Comparison of ENCODE assay signal across 19 cellular contexts in the genomic region with DNA sequence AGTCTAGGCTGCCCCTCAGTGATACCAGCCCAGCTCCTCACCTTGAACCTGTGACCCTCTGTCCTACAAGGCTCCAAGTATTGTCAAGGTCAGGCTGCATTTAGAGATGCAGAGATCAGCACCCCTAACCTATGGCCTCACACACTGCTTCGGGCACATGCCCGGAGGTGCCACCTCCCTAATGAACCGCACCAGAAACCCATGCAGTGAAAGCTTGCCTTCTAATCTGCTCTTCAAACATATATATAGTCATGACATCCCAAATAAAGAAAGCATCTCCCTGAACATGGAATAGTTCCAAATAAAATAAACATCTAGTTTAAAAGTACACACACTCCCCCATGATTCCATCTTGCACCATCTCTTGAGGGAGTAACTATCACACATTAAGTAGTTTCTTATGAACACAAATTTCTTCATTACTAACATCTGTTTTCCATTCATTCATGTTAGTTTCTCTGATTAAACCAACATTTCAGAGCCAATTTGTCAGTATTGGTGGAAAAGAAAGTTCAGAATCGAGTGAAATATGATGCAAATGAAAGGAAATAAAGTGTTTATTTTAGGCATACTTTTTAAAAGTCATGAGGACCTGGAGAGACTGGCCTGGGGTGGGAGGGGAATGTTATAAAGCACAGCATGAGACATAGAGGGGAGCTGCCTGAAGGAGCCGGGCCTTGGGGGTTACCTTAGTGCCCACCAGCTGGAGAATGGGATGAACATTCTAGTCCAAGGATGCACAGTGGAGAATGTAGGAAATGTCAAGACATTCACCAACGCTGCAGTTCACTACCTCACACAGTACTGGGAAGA. TPM values are rescaled to one million over a fixed set of nuclear protein-coding genes. Genes with fewer than 3 reads are reported as not detected.
A peak's percentile ranks its signal among the peaks of the same experiment; 100 is the strongest.
DNase-seq lines count a peak whose midpoint lies in the region; ATAC-seq and TF ChIP-seq lines count a peak whose summit lies in the region.
"Had no signal": no experiment of that assay in that cellular context is flagged by ENCODE, and none has a peak within 500 bp of the region (broad histone marks: within the 10 kb centered on the region; RNA-seq: fewer than 3 reads in every experiment).

No MANE protein-coding gene starts in this region.

- H4K8ac ChIP-seq in trophoblast cell (ENCODE audit: low read depth, low read length), result no peak overlapping the region

- H2BK120ac ChIP-seq in trophoblast cell (ENCODE audit: insufficient read depth, low read length, poor library complexity), result no peak overlapping the region

- no peak overlapping the region for H3K4ac ChIP-seq in trophoblast cell (ENCODE audit: low read depth, low read length)

- H3K23ac ChIP-seq in trophoblast cell (ENCODE audit: low read length), result no peak overlapping the region

- peaks cover 0 to 4% of the 10 kb centered on the region in 2 donors for H3K27me3 Mint-ChIP-seq in effector memory CD8-positive, alpha-beta T cell
- H3K27me3 Mint-ChIP-seq: CD4-positive, alpha-beta T cell; T-helper 17 cell had no signal

- no peak overlapping the region for H2BK12ac ChIP-seq in trophoblast cell (ENCODE audit: low read length)

- H4K91ac ChIP-seq in trophoblast cell (ENCODE audit: low read depth, low read length), result no peak overlapping the region

- H2AK5ac ChIP-seq in trophoblast cell (ENCODE audit: low read length), result no peak overlapping the region

- TF ChIP-seq POLR2A in gastroesophageal sphincter (IDR thresholded peaks at IDR 0.05), result no peak

- no peaks in the 10 kb centered on the region for H3K79me1 ChIP-seq in trophoblast cell (ENCODE audit: low read length)

- H2BK5ac ChIP-seq in trophoblast cell (ENCODE audit: low read depth, low read length, poor library complexity), result no peak overlapping the region

- H3K36me3 ChIP-seq in brain microvascular endothelial cell (replicated peaks), result no peaks in the 10 kb centered on the region
- H3K36me3 ChIP-seq in gastroesophageal sphincter, result peaks cover 4 to 63% of the 10 kb centered on the region in 2 donors
- peaks cover 0 to 2% of the 10 kb centered on the region in 2 experiments for H3K36me3 ChIP-seq in trophoblast cell (ENCODE audit: control insufficient read depth in 1 of 2, insufficient read depth in 2 of 2, low read length in 2 of 2)
- H3K36me3 ChIP-seq: colonic mucosa, neutrophil had no signal

- 60 to 66% methylated on average over 3 of the region's 6 CpGs for WGBS in gastroesophageal sphincter (ENCODE audit: low coverage in 1 of 2), 2 donors
- WGBS in trophoblast cell (ENCODE audit: extremely low coverage, insufficient coverage, insufficient read length), result no CpG with 5 or more reads among the region's 6 CpGs

- H3K4me1 Mint-ChIP-seq in effector memory CD8-positive, alpha-beta T cell (ENCODE audit: low read depth in 2 of 2), result no peaks in the 10 kb centered on the region
- H3K4me1 Mint-ChIP-seq: T-helper 17 cell had no signal

- peaks cover 0 to 16% (median 0%) of the 10 kb centered on the region in 3 donors for H3K4me1 ChIP-seq in gastroesophageal sphincter
- peaks cover 0 to 2% of the 10 kb centered on the region in 2 experiments for H3K4me1 ChIP-seq in trophoblast cell (ENCODE audit: control insufficient read depth in 1 of 2, insufficient read depth in 2 of 2, low read length in 2 of 2)
- H3K4me1 ChIP-seq: colonic mucosa, upper lobe of left lung had no signal

- TF ChIP-seq CTCF in brain microvascular endothelial cell (IDR thresholded peaks at IDR 0.05; ENCODE audit: low read depth, low read length, missing control alignments) (no peak), gastroesophageal sphincter (IDR thresholded peaks at IDR 0.05) (no peak)

- DNase-seq in GM04503 (ENCODE audit: low read depth) (peak; percentile 23), brain microvascular endothelial cell (no peak), smooth muscle cell of the brain vasculature (ENCODE audit: low read depth, low spot score) (peak; percentile 77), trophoblast cell (no peak), NCI-H226 (no peak)
- no peak for DNase-seq in effector memory CD8-positive, alpha-beta T cell
- DNase-seq: activated CD4-positive, alpha-beta T cell treated with anti-CD3 and anti-CD28 coated beads for 1 hour; activated naive CD4-positive, alpha-beta T cell treated with anti-CD3 and anti-CD28 coated beads, Interleukin-2, amount 50 U/mL, for 16 hours; CD4-positive, alpha-beta T cell; colonic mucosa; KBM-7; mesendoderm; NCI-H1417; stimulated activated CD4-positive, alpha-beta T cell treated with anti-CD3 and anti-CD28 coated beads, Interleukin-4, amount 100 ng/mL, for 4 hours; T-helper 17 cell; upper lobe of left lung had no signal

- TF ChIP-seq EP300 in gastroesophageal sphincter (IDR thresholded peaks at IDR 0.05), result no peak

- no peak overlapping the region for H3K9ac ChIP-seq in trophoblast cell (ENCODE audit: low read length)

- H2AFZ ChIP-seq in trophoblast cell (ENCODE audit: insufficient read depth, low read length, poor library complexity), result no peak overlapping the region

- H3K4me3 ChIP-seq in brain microvascular endothelial cell (ENCODE audit: low read depth, low read length) (no peak overlapping the region), gastroesophageal sphincter (no peak overlapping the region), trophoblast cell (ENCODE audit: low read depth, low read length) (no peak overlapping the region)
- H3K4me3 ChIP-seq: colonic mucosa, upper lobe of left lung had no signal

- peaks cover 8 to 19% of the 10 kb centered on the region in 2 donors for H3K9me3 Mint-ChIP-seq in effector memory CD8-positive, alpha-beta T cell

- no peaks in the 10 kb centered on the region for H3K36me3 Mint-ChIP-seq in effector memory CD8-positive, alpha-beta T cell (ENCODE audit: insufficient read depth)

- H3K9me3 ChIP-seq in gastroesophageal sphincter (peaks cover 0 to 35% (median 3%) of the 10 kb centered on the region in 3 donors), trophoblast cell (ENCODE audit: insufficient read depth, low read depth, low read length) (no peaks in the 10 kb centered on the region)
- H3K9me3 ChIP-seq: colonic mucosa, neutrophil had no signal

- H3K27ac Mint-ChIP-seq in effector memory CD8-positive, alpha-beta T cell, result no peak overlapping the region
- H3K27ac Mint-ChIP-seq: CD4-positive, alpha-beta T cell; T-helper 17 cell had no signal

- H3K14ac ChIP-seq in trophoblast cell (ENCODE audit: low read length), result no peak overlapping the region

- no peak overlapping the region for H3K4me2 ChIP-seq in trophoblast cell (ENCODE audit: low read length)

- no peak overlapping the region for H4K12ac ChIP-seq in trophoblast cell (ENCODE audit: low read depth, low read length)

- H3K18ac ChIP-seq in trophoblast cell (ENCODE audit: low read length), result no peak overlapping the region

- ATAC-seq in gastroesophageal sphincter, result peak; percentile 69
- no peak for ATAC-seq in effector memory CD8-positive, alpha-beta T cell (replicated peaks)
- ATAC-seq: esophagus mucosa, T-helper 17 cell had no signal

- no peaks in the 10 kb centered on the region for H3K79me2 ChIP-seq in trophoblast cell (ENCODE audit: control insufficient read depth, insufficient read depth, low read length, poor library complexity)

- H3K27me3 ChIP-seq in brain microvascular endothelial cell (replicated peaks), result no peaks in the 10 kb centered on the region
- H3K27me3 ChIP-seq in gastroesophageal sphincter, result no peaks in the 10 kb centered on the region
- H3K27me3 ChIP-seq in trophoblast cell (ENCODE audit: insufficient read depth, low read length), result no peaks in the 10 kb centered on the region
- H3K27me3 ChIP-seq: colonic mucosa, neutrophil, upper lobe of left lung had no signal

- H3K4me3 Mint-ChIP-seq in effector memory CD8-positive, alpha-beta T cell, result no peak overlapping the region
- H3K4me3 Mint-ChIP-seq: CD4-positive, alpha-beta T cell; T-helper 17 cell had no signal

- in situ Hi-C loops in brain microvascular endothelial cell (cut with HindIII; ENCODE audit: low pct_ligation_motif_present, low sequenced_read_pairs), result no loop called here

- peak overlapping the region; percentile 35 for H3K27ac ChIP-seq in brain microvascular endothelial cell
- peak overlapping the region in 3 of 4 donors; percentile 45 to 62 (median 60) for H3K27ac ChIP-seq in gastroesophageal sphincter
- H3K27ac ChIP-seq in trophoblast cell (ENCODE audit: low read depth, low read length), result no peak overlapping the region
- H3K27ac ChIP-seq: colonic mucosa, neutrophil, upper lobe of left lung had no signal

RNA-seq across cellular contexts. Expression of gene CC2D2A, which starts 19.2 kb away (rescaled TPM):
- total RNA-seq in gastroesophageal sphincter, result 10 to 100 TPM; 31.8 to 80.5 (median 58.0) TPM
- polyA plus RNA-seq in trophoblast cell (2013), result 5.1 and 5.5 TPM in 2 replicates
- total RNA-seq: CD4-positive, alpha-beta T cell had no signal

Comparison
In these comparisons a context has a peak if more than half of its experiments do, and no peak if none do; other contexts are left out.
1. DNase-seq: peak in GM04503 (single experiment) and smooth muscle cell of the brain vasculature (single experiment); none in brain microvascular endothelial cell (single experiment), trophoblast cell (0 of 2), NCI-H226 (single experiment) and effector memory CD8-positive, alpha-beta T cell (0 of 3).